Comparison of ENCODE assay signal across 8 cellular contexts in genomic region chr11:128522063-128522942, GRCh38.
DNase-seq lines count a peak whose midpoint lies in the region; ATAC-seq and TF ChIP-seq lines count a peak whose summit lies in the region.

No MANE protein-coding gene starts in this region.

- peak overlapping the region; percentile 95 to 96 for H3K27ac Mint-ChIP-seq in natural killer cell treated with Interleukin-12 subunit alpha and Interleukin-12 subunit beta and Interleukin-15 and Interleukin-18, amount 100 ng/mL, for 72 hours

- peak overlapping the region; percentile 89 for H3K4me3 ChIP-seq in fibroblast of the aortic adventitia (ENCODE audit: low read depth, low read length)

- peak; percentile 71 for ATAC-seq in GM21619 (IDR thresholded peaks at IDR 0.05; ENCODE audit: unreplicated experiment)
- ATAC-seq in natural killer cell treated with Interleukin-12 subunit alpha and Interleukin-12 subunit beta and Interleukin-15 and Interleukin-18, amount 100 ng/mL, for 72 hours, result peak; percentile 92 to 94

- DNase-seq in DMS79 (lab: John Stamatoyannopoulos, UW) (peak; percentile 90), RPMI7951 (ENCODE audit: low read depth) (peak; percentile 100), fibroblast of the aortic adventitia (ENCODE audit: low read depth) (peak; percentile 93)
- peak; percentile 86 for DNase-seq in activated T-helper 9 cell treated with anti-CD3 and anti-CD28 coated beads, Interleukin-2, amount 50 U/mL, for 16 hours (ENCODE audit: low read depth)
- DNase-seq in natural killer cell treated with Interleukin-12 subunit alpha and Interleukin-12 subunit beta and Interleukin-15 and Interleukin-18, amount 100 ng/mL, for 72 hours (ENCODE audit: low spot score), result peak; percentile 96
- peak; percentile 72 to 85 (median 79) for DNase-seq in stimulated activated naive CD4-positive, alpha-beta T cell (lab: John Stamatoyannopoulos, UW)

- TF ChIP-seq RAD21 in Ishikawa (IDR thresholded peaks at IDR 0.05; ENCODE audit: low read depth), result peak; percentile 9; the same call in 1 of the 2 replicates

- no peak for TF ChIP-seq CTCF in fibroblast of the aortic adventitia (IDR thresholded peaks at IDR 0.05; ENCODE audit: insufficient read depth, low read length)

- H3K4me1 Mint-ChIP-seq in natural killer cell treated with Interleukin-12 subunit alpha and Interleukin-12 subunit beta and Interleukin-15 and Interleukin-18, amount 100 ng/mL, for 72 hours (ENCODE audit: low read depth in 2 of 2), result peaks cover 53 to 75% of the 10 kb centered on the region in 2 donors

- H3K27me3 Mint-ChIP-seq in natural killer cell treated with Interleukin-12 subunit alpha and Interleukin-12 subunit beta and Interleukin-15 and Interleukin-18, amount 100 ng/mL, for 72 hours, result no peaks in the 10 kb centered on the region

- TF ChIP-seq EP300 in Ishikawa (IDR thresholded peaks at IDR 0.05; ENCODE audit: borderline replicate concordance), result peak; percentile 41; the same call in 1 of the 2 replicates

- H3K36me3 Mint-ChIP-seq in natural killer cell treated with Interleukin-12 subunit alpha and Interleukin-12 subunit beta and Interleukin-15 and Interleukin-18, amount 100 ng/mL, for 72 hours, result peaks cover 41% of the 10 kb centered on the region

- H3K9me3 Mint-ChIP-seq in natural killer cell treated with Interleukin-12 subunit alpha and Interleukin-12 subunit beta and Interleukin-15 and Interleukin-18, amount 100 ng/mL, for 72 hours, result no peaks in the 10 kb centered on the region

- peak overlapping the region; percentile 98 for H3K4me3 Mint-ChIP-seq in natural killer cell treated with Interleukin-12 subunit alpha and Interleukin-12 subunit beta and Interleukin-15 and Interleukin-18, amount 100 ng/mL, for 72 hours

TF ChIP-seq in Ishikawa, 13 proteins besides CTCF, POLR2A, EP300 and RAD21:
- TF ChIP-seq CREB1 (IDR thresholded peaks at IDR 0.05; ENCODE audit: low read depth) (no peak), EGR1 (IDR thresholded peaks at IDR 0.05) (0 out of 2 replicates have a peak, but pooled peaks have one; percentile 6), CEBPB (IDR thresholded peaks at IDR 0.05) (no peak; the same call in 1 of the 2 replicates), TAF1 (IDR thresholded peaks at IDR 0.05; ENCODE audit: low read depth) (peak; percentile 70; the same call in 1 of the 2 replicates), MAX (IDR thresholded peaks at IDR 0.05) (peak; percentile 65; the same call in 1 of the 2 replicates), YY1 (IDR thresholded peaks at IDR 0.05; ENCODE audit: low read depth) (0 out of 2 replicates have a peak, but pooled peaks have one; percentile 11), REST (IDR thresholded peaks at IDR 0.05; ENCODE audit: low read depth) (0 out of 2 replicates have a peak, but pooled peaks have one; percentile 14), TCF12 (IDR thresholded peaks at IDR 0.05; ENCODE audit: low read depth) (peak; percentile 17; the same call in 1 of the 2 replicates), FOXM1 (IDR thresholded peaks at IDR 0.05; ENCODE audit: borderline replicate concordance, low read depth) (no peak), TEAD4 (IDR thresholded peaks at IDR 0.05) (peak; percentile 81), USF1 (IDR thresholded peaks at IDR 0.05) (no peak), ZBTB7A (IDR thresholded peaks at IDR 0.05; ENCODE audit: low read depth) (no peak), NFIC (IDR thresholded peaks at IDR 0.05) (no peak)
TF ChIP-seq in Ishikawa: peak in this region for 7.

Comparison
In these comparisons a context has a peak if more than half of its experiments do, and no peak if none do; other contexts are left out.
1. Peak in every context shown above with its lines: DNase-seq, ATAC-seq and H3K4me3 ChIP-seq.